Comparison of ENCODE assay signal across 14 cellular contexts in genomic region chr4:185384877-185385465, GRCh38. TPM values are rescaled to one million over a fixed set of nuclear protein-coding genes. Genes with fewer than 3 reads are reported as not detected.
DNase-seq lines count a peak whose midpoint lies in the region; ATAC-seq, FAIRE-seq and TF ChIP-seq lines count a peak whose summit lies in the region.
"Had no signal": no experiment of that assay in that cellular context is flagged by ENCODE, and none has a peak within 500 bp of the region (broad histone marks: within the 10 kb centered on the region; RNA-seq: fewer than 3 reads in every experiment).

No MANE protein-coding gene starts in this region.

- peaks cover 4% of the 10 kb centered on the region for H3K79me1 ChIP-seq in mesenchymal stem cell (replicated peaks; ENCODE audit: low read length, poor library complexity, severe bottlenecking)

- TF ChIP-seq EP300 in GM12878 (IDR thresholded peaks at IDR 0.05; ENCODE audit: borderline replicate concordance in 1 of 2, control insufficient read depth in 1 of 2, low read depth in 2 of 2, low read length in 2 of 2): no peak

- H4K20me1 ChIP-seq in GM12878 (ENCODE audit: control insufficient read depth, insufficient read depth): no peaks in the 10 kb centered on the region

- no peak overlapping the region for H3K14ac ChIP-seq in mesenchymal stem cell (ENCODE audit: low read length in 2 of 2)

- no peak for TF ChIP-seq RAD21 in GM12878 (IDR thresholded peaks at IDR 0.05; ENCODE audit: insufficient read depth, low read depth, low read length)

- no peaks in the 10 kb centered on the region for H3K4me1 ChIP-seq in right atrium auricular region
- H3K4me1 ChIP-seq in GM12878 (ENCODE audit: control insufficient read depth, insufficient read depth, low read length): no peaks in the 10 kb centered on the region
- H3K4me1 ChIP-seq in mesenchymal stem cell (ENCODE audit: control insufficient read depth, insufficient read depth, low read depth, low read length): peaks cover 4% of the 10 kb centered on the region
- H3K4me1 ChIP-seq in kidney (ENCODE audit: control insufficient read depth in 1 of 2, insufficient read depth in 1 of 2, low read depth in 1 of 2, low read length in 2 of 2): no peaks in the 10 kb centered on the region

- no peak for TF ChIP-seq CTCF in right atrium auricular region (IDR thresholded peaks at IDR 0.05)
- no peak for TF ChIP-seq CTCF in GM12878 (IDR thresholded peaks at IDR 0.05 in 2 of 3, conservative IDR thresholded peaks at IDR 0.05 in 1 of 3; ENCODE audit: control insufficient read depth in 2 of 3, extremely low read depth in 1 of 3, insufficient read depth in 1 of 3, low read depth in 3 of 3, low read length in 3 of 3)
- no peak for TF ChIP-seq CTCF in kidney (IDR thresholded peaks at IDR 0.05; ENCODE audit: borderline replicate concordance, extremely low read depth, insufficient read depth)
- no peak for TF ChIP-seq CTCF in type B pancreatic cell (conservative IDR thresholded peaks at IDR 0.05)

- POLR2A ChIA-PET in GM12878 (lab: Charles Lee): interaction anchor here (0.7 to 1.6 kb wide), 4 partner anchors 14 to 32 kb away, joined by 3 to 4 read pairs (median 3); no protein-coding TSS in a partner anchor

- RAD21 ChIA-PET in GM12878 (lab: Charles Lee; ENCODE audit: unreplicated experiment): interaction anchor here (0.9 kb wide), 1 partner anchor 9 kb away, joined by 4 read pairs; no protein-coding TSS in a partner anchor

- H3K27ac ChIP-seq in right atrium auricular region: no peak overlapping the region
- no peak overlapping the region; the same call in 1 of the 2 replicates for H3K27ac ChIP-seq in GM12878 (ENCODE audit: control insufficient read depth, insufficient read depth)
- H3K27ac ChIP-seq in mesenchymal stem cell (ENCODE audit: low read length, poor library complexity, severe bottlenecking): no peak overlapping the region
- no peak overlapping the region for H3K27ac ChIP-seq in kidney (ENCODE audit: low read depth in 2 of 2, low read length in 2 of 2)

- H3K4me3 Mint-ChIP-seq in type B pancreatic cell: no peak overlapping the region
- no peak overlapping the region for H3K4me3 Mint-ChIP-seq in activated T-cell treated with anti-CD3 and anti-CD28 coated beads, Interleukin-2, amount 50 U/mL, for 24 hours

- no peak overlapping the region for H3K27ac Mint-ChIP-seq in type B pancreatic cell
- H3K27ac Mint-ChIP-seq in activated T-cell treated with anti-CD3 and anti-CD28 coated beads, Interleukin-2, amount 50 U/mL, for 24 hours: no peak overlapping the region

- no peaks in the 10 kb centered on the region for H3K27me3 ChIP-seq in right atrium auricular region
- no peaks in the 10 kb centered on the region for H3K27me3 ChIP-seq in GM12878 (replicated peaks in 1 of 2; ENCODE audit: control insufficient read depth in 2 of 2, insufficient read depth in 2 of 2, low read length in 1 of 2)
- no peaks in the 10 kb centered on the region for H3K27me3 ChIP-seq in mesenchymal stem cell (ENCODE audit: control insufficient read depth in 1 of 2, insufficient read depth in 1 of 2, low read length in 2 of 2)

- CTCF ChIA-PET in GM12878 (lab: Yijun Ruan, JAX): interaction anchor here (1.3 kb wide), 1 partner anchor 10 kb away, joined by 6 read pairs; the partner anchor contains the start of gene LRP2BP

- H3K9me3 ChIP-seq in right atrium auricular region (no peaks in the 10 kb centered on the region), GM12878 (replicated peaks; ENCODE audit: control insufficient read depth, insufficient read depth, low read length) (no peaks in the 10 kb centered on the region; the same call in 2 of the 3 replicates), mesenchymal stem cell (ENCODE audit: control insufficient read depth, low read length) (peaks cover 5% of the 10 kb centered on the region), kidney (ENCODE audit: control insufficient read depth in 1 of 2, low read length in 2 of 2) (no peaks in the 10 kb centered on the region)
- H3K9me3 ChIP-seq: SK-N-SH had no signal

- peaks cover 9% of the 10 kb centered on the region for H3K4me1 Mint-ChIP-seq in type B pancreatic cell (ENCODE audit: unreplicated experiment)
- H3K4me1 Mint-ChIP-seq in activated T-cell treated with anti-CD3 and anti-CD28 coated beads, Interleukin-2, amount 50 U/mL, for 24 hours (ENCODE audit: low read depth): peaks cover 12% of the 10 kb centered on the region

- FAIRE-seq in GM12878 (lab: Jason Lieb, UNC): no peak
- FAIRE-seq in kidney (lab: Jason Lieb, UNC): no peak

- no peak overlapping the region for H2BK120ac ChIP-seq in mesenchymal stem cell (ENCODE audit: low read depth, low read length)

- 75% methylated on average over 12 of the region's 16 CpGs for WGBS in GM12878 (ENCODE audit: insufficient coverage, insufficient replicate concordance, low lambda C conversion rate, missing lambda C conversion rate)
- 75% methylated on average over 7 of the region's 16 CpGs for WGBS in mesenchymal stem cell

- H3K9ac ChIP-seq in GM12878 (ENCODE audit: control insufficient read depth, insufficient read depth, low read length) (no peak overlapping the region), mesenchymal stem cell (ENCODE audit: low read length) (peak overlapping the region; percentile 69), kidney (ENCODE audit: low read length in 2 of 2) (no peak overlapping the region)
- H3K9ac ChIP-seq: SK-N-SH had no signal

- no peak overlapping the region for H4K91ac ChIP-seq in mesenchymal stem cell (ENCODE audit: low read length)

- TF ChIP-seq POLR2A in GM12878 (IDR thresholded peaks at IDR 0.05; ENCODE audit: low read depth, low read length): no peak

- H2AFZ ChIP-seq in GM12878 (ENCODE audit: control insufficient read depth, low read depth, low read length): no peak overlapping the region
- H2AFZ ChIP-seq in mesenchymal stem cell (ENCODE audit: low read depth, low read length): no peak overlapping the region

- SMC1A ChIA-PET in GM12878 (lab: Charles Lee; ENCODE audit: uncharacterized antibody, unreplicated experiment): interaction anchor here (0.7 to 1.9 kb wide), 4 partner anchors 8 to 230 kb away, joined by 3 to 9 read pairs (median 4); partner anchors contain the start of gene LRP2BP

- H2BK5ac ChIP-seq in mesenchymal stem cell (ENCODE audit: low read depth, low read length, poor library complexity, severe bottlenecking): no peak overlapping the region

- no peak overlapping the region for H3K4me2 ChIP-seq in GM12878 (ENCODE audit: control insufficient read depth, insufficient read depth)
- H3K4me2 ChIP-seq in mesenchymal stem cell (ENCODE audit: low read length, poor library complexity, severe bottlenecking): no peak overlapping the region
- H3K4me2 ChIP-seq: SK-N-SH had no signal

- H3K79me2 ChIP-seq in GM12878 (ENCODE audit: control insufficient read depth, insufficient read depth, low read length): no peaks in the 10 kb centered on the region

- H3K18ac ChIP-seq in mesenchymal stem cell (ENCODE audit: low read depth in 1 of 2, low read length in 2 of 2): no peak overlapping the region

- H2BK12ac ChIP-seq in mesenchymal stem cell (ENCODE audit: low read length in 2 of 2): no peak overlapping the region

- H2AK5ac ChIP-seq in mesenchymal stem cell (ENCODE audit: low read length, severe bottlenecking): no peak overlapping the region

- in situ Hi-C loops in GM12878 (cut with MboI): no loop called here

- no peak overlapping the region for H4K8ac ChIP-seq in mesenchymal stem cell (ENCODE audit: low read length)

- peak; percentile 15 for ATAC-seq in Right ventricle myocardium superior (ENCODE audit: poor library complexity)
- ATAC-seq in GM12878: no peak
- ATAC-seq: HCT116 had no signal

- intact Hi-C loops in Right ventricle myocardium superior (cut with DNase I) (no loop called here), GM12878 (cut with micrococcal nuclease; ENCODE audit: unreplicated experiment) (no loop called here), kidney (cut with DNase I) (no loop called here)

- H3K4me3 ChIP-seq in right atrium auricular region (no peak overlapping the region), GM12878 (no peak overlapping the region), mesenchymal stem cell (ENCODE audit: insufficient read depth in 1 of 2, low read depth in 1 of 2, low read length in 2 of 2) (peak overlapping the region in 1 of 2 experiments; percentile 55), kidney (ENCODE audit: low read length in 2 of 2) (no peak overlapping the region)

- DNase-seq in Right ventricle myocardium superior (no peak), right atrium auricular region (ENCODE audit: low spot score) (no peak), GM12878 (ENCODE audit: low read depth, low spot score) (no peak), mesenchymal stem cell (peak; percentile 10), midbrain (lab: John Stamatoyannopoulos, UW) (no peak), kidney (no peak), type B pancreatic cell (ENCODE audit: extremely low spot score, unreplicated experiment) (no peak)
- no peak for DNase-seq in activated T-cell treated with anti-CD3 and anti-CD28 coated beads, Interleukin-2, amount 50 U/mL, for 24 hours
- DNase-seq: AML-193, aorta, left cardiac atrium, NCI-H510A treated with DMSO at 0.1 percent for 48 hours, SK-N-SH had no signal

- peaks cover 13% of the 10 kb centered on the region for H3K36me3 Mint-ChIP-seq in type B pancreatic cell
- H3K36me3 Mint-ChIP-seq in activated T-cell treated with anti-CD3 and anti-CD28 coated beads, Interleukin-2, amount 50 U/mL, for 24 hours (ENCODE audit: low read depth): no peaks in the 10 kb centered on the region

- H3K9me3 Mint-ChIP-seq in type B pancreatic cell: peaks cover 14% of the 10 kb centered on the region
- peaks cover 7% of the 10 kb centered on the region for H3K9me3 Mint-ChIP-seq in activated T-cell treated with anti-CD3 and anti-CD28 coated beads, Interleukin-2, amount 50 U/mL, for 24 hours

- no peak overlapping the region for H3K23ac ChIP-seq in mesenchymal stem cell (ENCODE audit: low read length in 2 of 2)

- H3K36me3 ChIP-seq in right atrium auricular region (no peaks in the 10 kb centered on the region), GM12878 (ENCODE audit: control insufficient read depth in 2 of 2, insufficient read depth in 2 of 2, low read length in 1 of 2) (no peaks in the 10 kb centered on the region), mesenchymal stem cell (ENCODE audit: control insufficient read depth in 1 of 2, insufficient read depth in 2 of 2, low read depth in 1 of 2, low read length in 2 of 2) (no peaks in the 10 kb centered on the region), kidney (ENCODE audit: control insufficient read depth in 1 of 2, insufficient read depth in 2 of 2, low read length in 2 of 2) (no peaks in the 10 kb centered on the region)

- BruUV-seq in GM12878 (replicated peaks; lab: Mats Ljungman, UMichigan): TSS peak; percentile 2

- no peak overlapping the region for H2BK15ac ChIP-seq in mesenchymal stem cell (ENCODE audit: low read depth, poor library complexity, severe bottlenecking)

- H3K4ac ChIP-seq in mesenchymal stem cell (ENCODE audit: low read depth in 1 of 2, low read length in 2 of 2): no peak overlapping the region

- no peaks in the 10 kb centered on the region for H3K27me3 Mint-ChIP-seq in type B pancreatic cell
- H3K27me3 Mint-ChIP-seq in activated T-cell treated with anti-CD3 and anti-CD28 coated beads, Interleukin-2, amount 50 U/mL, for 24 hours: peaks cover 27% of the 10 kb centered on the region

RNA-seq across cellular contexts. Expression of gene LRP2BP, which starts 10.8 kb away (rescaled TPM):
- total RNA-seq in Right ventricle myocardium superior: 2.6 TPM
- 1 to 10 TPM in 1 of 2 donors, under 1 TPM in 1; 0.79 to 1.3 TPM for total RNA-seq in right atrium auricular region
- 17.9 and 22.6 TPM in 2 replicates for total RNA-seq in GM12878 (2013; cell fraction: nucleolus; rRNA removed)
- total RNA-seq in GM12878 (2014; rRNA removed): 0.82 and 0.85 TPM in 2 replicates
- total RNA-seq in GM12878 (2014; rRNA removed; fragmentation: Illumina TruSeq; extraction: Trizol): 0.55 and 0.81 TPM in 2 replicates
- 0.48 and 0.62 TPM in 2 replicates for total RNA-seq in GM12878 (2021)
- 5.1 TPM for polyA plus RNA-seq in GM12878 (2011; ENCODE audit: low read depth)
- polyA plus RNA-seq in GM12878 (2011; rRNA removed): 1.2 and 2.3 TPM in 2 replicates
- 0.13 and 0.24 TPM in 2 replicates for polyA plus RNA-seq in GM12878 (2011; cell fraction: cytosol; rRNA removed)
- 3.6 and 4.5 TPM in 2 replicates for polyA plus RNA-seq in GM12878 (2011; cell fraction: nucleus; rRNA removed)
- 4.5 and 6.1 TPM in 2 replicates for polyA plus RNA-seq in GM12878 (2012)
- 0.16 and 0.29 TPM in 2 replicates for polyA plus RNA-seq in GM12878 (2014; fragmentation: Illumina TruSeq; extraction: Trizol)
- polyA plus RNA-seq in GM12878 (2014; fragmentation: Nextera tagmentation; extraction: Ambion mirVana): 1 to 10 TPM; 1.5 to 2.3 TPM
- polyA plus RNA-seq in GM12878 (2014; rRNA removed): 0.27 and 0.39 TPM in 2 replicates
- 1 to 10 TPM; 4.5 to 5.2 TPM for polyA plus RNA-seq in GM12878 (2016; fragmentation: Nextera tagmentation; extraction: Ambion mirVana)
- polyA minus RNA-seq in GM12878 (2011; rRNA and poly(A)+ RNA removed): 1.1 and 2.4 TPM in 2 replicates
- polyA minus RNA-seq in GM12878 (2011; cell fraction: cytosol; rRNA and poly(A)+ RNA removed): 0.67 and 0.94 TPM in 2 replicates
- polyA minus RNA-seq in GM12878 (2011; cell fraction: nucleus; rRNA and poly(A)+ RNA removed): 3.3 and 3.4 TPM in 2 replicates
- 0.07 TPM for polyA plus RNA-seq in mesenchymal stem cell (2013, experiment 1 of 2)
- 0.03 TPM for polyA plus RNA-seq in mesenchymal stem cell (2013, experiment 2 of 2)
- total RNA-seq in kidney: 1.9 TPM
- 0.99 TPM for polyA plus RNA-seq in kidney (ENCODE audit: insufficient read depth, low read depth, low replicate concordance)
- 0.74 and 1.0 TPM in 2 replicates for total RNA-seq in type B pancreatic cell (ENCODE audit: low replicate concordance)

RNA-seq across cellular contexts. Expression of gene ANKRD37, which starts 11.7 kb away (rescaled TPM):
- 22.1 TPM for total RNA-seq in Right ventricle myocardium superior
- total RNA-seq in right atrium auricular region: 10 to 100 TPM in 1 of 2 donors, 1 to 10 TPM in 1; 5.5 to 13.8 TPM
- 92.7 and 109 TPM in 2 replicates for total RNA-seq in GM12878 (2013; cell fraction: nucleolus; rRNA removed)
- total RNA-seq in GM12878 (2014; rRNA removed): 21.0 and 26.8 TPM in 2 replicates
- 11.4 and 13.4 TPM in 2 replicates for total RNA-seq in GM12878 (2014; rRNA removed; fragmentation: Illumina TruSeq; extraction: Trizol)
- 18.6 and 19.9 TPM in 2 replicates for total RNA-seq in GM12878 (2021)
- 201 TPM for polyA plus RNA-seq in GM12878 (2011; ENCODE audit: low read depth)
- polyA plus RNA-seq in GM12878 (2011; rRNA removed): 67.9 and 80.1 TPM in 2 replicates
- polyA plus RNA-seq in GM12878 (2011; cell fraction: cytosol; rRNA removed): 46.2 and 65.1 TPM in 2 replicates
- polyA plus RNA-seq in GM12878 (2011; cell fraction: nucleus; rRNA removed): 48.1 and 72.6 TPM in 2 replicates
- 80.2 and 194 TPM in 2 replicates for polyA plus RNA-seq in GM12878 (2012)
- 9.9 and 10.6 TPM in 2 replicates for polyA plus RNA-seq in GM12878 (2014; fragmentation: Illumina TruSeq; extraction: Trizol)
- polyA plus RNA-seq in GM12878 (2014; fragmentation: Nextera tagmentation; extraction: Ambion mirVana): 10 to 100 TPM; 24.1 to 24.2 TPM
- polyA plus RNA-seq in GM12878 (2014; rRNA removed): 23.5 and 32.2 TPM in 2 replicates
- polyA plus RNA-seq in GM12878 (2016; fragmentation: Nextera tagmentation; extraction: Ambion mirVana): 10 to 100 TPM; 52.1 to 57.3 TPM
- polyA minus RNA-seq in GM12878 (2011; rRNA and poly(A)+ RNA removed): 28.2 and 31.1 TPM in 2 replicates
- polyA minus RNA-seq in GM12878 (2011; cell fraction: cytosol; rRNA and poly(A)+ RNA removed): 20.3 and 21.3 TPM in 2 replicates
- 57.9 and 60.2 TPM in 2 replicates for polyA minus RNA-seq in GM12878 (2011; cell fraction: nucleus; rRNA and poly(A)+ RNA removed)
- 0.97 TPM for polyA plus RNA-seq in mesenchymal stem cell (2013, experiment 1 of 2)
- polyA plus RNA-seq in mesenchymal stem cell (2013, experiment 2 of 2): 0.96 TPM
- 13.0 TPM for total RNA-seq in kidney
- polyA plus RNA-seq in kidney (ENCODE audit: insufficient read depth, low read depth, low replicate concordance): 14.2 TPM
- 3.6 and 5.8 TPM in 2 replicates for total RNA-seq in type B pancreatic cell (ENCODE audit: low replicate concordance)

RNA-seq across cellular contexts. Expression of gene UFSP2, which starts 40.8 kb away (rescaled TPM):
- total RNA-seq in Right ventricle myocardium superior (49.4 TPM), right atrium auricular region (10 to 100 TPM; 28.6 to 35.1 TPM), GM12878 (2014; rRNA removed) (31.6 and 35.9 TPM in 2 replicates), GM12878 (2014; rRNA removed; fragmentation: Illumina TruSeq; extraction: Trizol) (34.5 and 37.4 TPM in 2 replicates), GM12878 (2021) (23.3 and 25.4 TPM in 2 replicates), kidney (47.1 TPM), type B pancreatic cell (ENCODE audit: low replicate concordance) (21.1 and 22.1 TPM in 2 replicates)
- 28.4 and 32.5 TPM in 2 replicates for total RNA-seq in GM12878 (2013; cell fraction: nucleolus; rRNA removed)
- 13.8 TPM for polyA plus RNA-seq in GM12878 (2011; ENCODE audit: low read depth)
- polyA plus RNA-seq in GM12878 (2011; rRNA removed) (53.1 and 91.4 TPM in 2 replicates), GM12878 (2014; fragmentation: Illumina TruSeq; extraction: Trizol) (34.2 and 54.4 TPM in 2 replicates), GM12878 (2014; fragmentation: Nextera tagmentation; extraction: Ambion mirVana) (10 to 100 TPM; 40.9 to 42.5 TPM), GM12878 (2014; rRNA removed) (26.4 and 30.8 TPM in 2 replicates), GM12878 (2016; fragmentation: Nextera tagmentation; extraction: Ambion mirVana) (10 to 100 TPM; 49.0 to 51.5 TPM), kidney (ENCODE audit: insufficient read depth, low read depth, low replicate concordance) (47.3 TPM)
- polyA plus RNA-seq in GM12878 (2011; cell fraction: cytosol; rRNA removed): 23.8 and 27.8 TPM in 2 replicates
- polyA plus RNA-seq in GM12878 (2011; cell fraction: nucleus; rRNA removed): 17.0 and 17.5 TPM in 2 replicates
- 19.6 and 26.0 TPM in 2 replicates for polyA plus RNA-seq in GM12878 (2012)
- polyA minus RNA-seq in GM12878 (2011; rRNA and poly(A)+ RNA removed): 34.9 and 47.2 TPM in 2 replicates
- polyA minus RNA-seq in GM12878 (2011; cell fraction: cytosol; rRNA and poly(A)+ RNA removed): 13.0 and 16.0 TPM in 2 replicates
- 11.2 and 12.8 TPM in 2 replicates for polyA minus RNA-seq in GM12878 (2011; cell fraction: nucleus; rRNA and poly(A)+ RNA removed)
- polyA plus RNA-seq in mesenchymal stem cell (2013, experiment 1 of 2): 25.8 TPM
- 25.6 TPM for polyA plus RNA-seq in mesenchymal stem cell (2013, experiment 2 of 2)
